In genomic region chr1:201709564-201710295, GRCh38 we compare ENCODE assay signal across 8 cellular contexts.
DNase-seq lines count a peak whose midpoint lies in the region; ATAC-seq and TF ChIP-seq lines count a peak whose summit lies in the region.

No MANE protein-coding gene starts in this region.

- ATAC-seq in HG02798 (IDR thresholded peaks at IDR 0.05; ENCODE audit: poor library complexity, unreplicated experiment) = peak; percentile 84

- WGBS in testis, 2 donors = 64 to 80% methylated on average over 3 to 4 of the region's 4 CpGs

- intact Hi-C loops in testis (cut with DNase I; ENCODE audit: low total_unique reads) = loop anchor here (10.0 kb wide), 1 partner anchor 145 kb away; no protein-coding TSS in a partner anchor

- H3K27me3 ChIP-seq in OCI-LY1 (ENCODE audit: insufficient read depth, low read length) = no peaks in the 10 kb centered on the region
- H3K27me3 ChIP-seq in neutrophil = no peaks in the 10 kb centered on the region
- no peaks in the 10 kb centered on the region for H3K27me3 ChIP-seq in testis

- no peaks in the 10 kb centered on the region for H4K20me1 ChIP-seq in OCI-LY1 (ENCODE audit: insufficient read depth, low read length)

- no peak for TF ChIP-seq POLR2A in testis (IDR thresholded peaks at IDR 0.05)

- H3K9ac ChIP-seq in OCI-LY1 (ENCODE audit: low read length) = no peak overlapping the region

- H3K27ac ChIP-seq in OCI-LY1 (ENCODE audit: low read depth, low read length, poor library complexity, severe bottlenecking) (no peak overlapping the region), neutrophil (no peak overlapping the region), testis (no peak overlapping the region)

- TF ChIP-seq CTCF in OCI-LY1 (IDR thresholded peaks at IDR 0.05; ENCODE audit: low read length) (peak; percentile 57), neutrophil (IDR thresholded peaks at IDR 0.05) (peak; percentile 30), testis (IDR thresholded peaks at IDR 0.05) (peak; percentile 79 to 92 (median 86))

- H2AFZ ChIP-seq in OCI-LY1 (ENCODE audit: low read length) = no peak overlapping the region

- H3K36me3 ChIP-seq in OCI-LY1 (ENCODE audit: insufficient read depth, low read length) (no peaks in the 10 kb centered on the region), neutrophil (no peaks in the 10 kb centered on the region), testis (ENCODE audit: low read depth, missing control alignments) (no peaks in the 10 kb centered on the region)

- H3F3A ChIP-seq in OCI-LY1 (ENCODE audit: insufficient read depth, low read length) = no peaks in the 10 kb centered on the region

- no peak overlapping the region for H3K4me2 ChIP-seq in OCI-LY1 (ENCODE audit: low read length)

- H3K4me3 ChIP-seq in OCI-LY1 (ENCODE audit: low read depth, low read length, poor library complexity, severe bottlenecking) = no peak overlapping the region
- no peak overlapping the region for H3K4me3 ChIP-seq in neutrophil (ENCODE audit: low read depth in 1 of 2, low read length in 1 of 2)
- H3K4me3 ChIP-seq in testis = no peak overlapping the region

- H3K9me3 ChIP-seq in OCI-LY1 (ENCODE audit: low read length) = no peaks in the 10 kb centered on the region
- no peaks in the 10 kb centered on the region for H3K9me3 ChIP-seq in neutrophil
- H3K9me3 ChIP-seq in testis = no peaks in the 10 kb centered on the region

- DNase-seq in NCI-H510A treated with DMSO at 0.1 percent for 48 hours (lab: John Stamatoyannopoulos, UW) (peak; percentile 26), NCI-H510A (lab: John Stamatoyannopoulos, UW) (no peak), fibroblast of peridontal ligament (ENCODE audit: extremely low read depth) (peak; percentile 60), testis (peak; percentile 76)
- DNase-seq in activated T-cell treated with anti-CD3 and anti-CD28 coated beads, Interleukin-2, amount 50 U/mL, for 1 hour = peak; percentile 61

- H3K79me2 ChIP-seq in OCI-LY1 (ENCODE audit: insufficient read depth, low read length) = no peaks in the 10 kb centered on the region

- H3K4me1 ChIP-seq in OCI-LY1 (ENCODE audit: insufficient read depth, low read length, severe bottlenecking) (no peaks in the 10 kb centered on the region), neutrophil (ENCODE audit: control insufficient read depth in 1 of 2, insufficient read depth in 1 of 2, low read depth in 1 of 2, low read length in 1 of 2) (no peaks in the 10 kb centered on the region), testis (peaks cover 24% of the 10 kb centered on the region)

- H3K9me2 ChIP-seq in OCI-LY1 (ENCODE audit: low read depth, low read length) = no peaks in the 10 kb centered on the region

Comparison
In these comparisons a context has a peak if more than half of its experiments do, and no peak if none do; other contexts are left out.
1. CTCF ChIP-seq: peak in every context shown above with its lines; median percentile 86 in testis; 57 in OCI-LY1; 30 in neutrophil.